11 cellular contexts compared by ENCODE assay signal in the genomic region with DNA sequence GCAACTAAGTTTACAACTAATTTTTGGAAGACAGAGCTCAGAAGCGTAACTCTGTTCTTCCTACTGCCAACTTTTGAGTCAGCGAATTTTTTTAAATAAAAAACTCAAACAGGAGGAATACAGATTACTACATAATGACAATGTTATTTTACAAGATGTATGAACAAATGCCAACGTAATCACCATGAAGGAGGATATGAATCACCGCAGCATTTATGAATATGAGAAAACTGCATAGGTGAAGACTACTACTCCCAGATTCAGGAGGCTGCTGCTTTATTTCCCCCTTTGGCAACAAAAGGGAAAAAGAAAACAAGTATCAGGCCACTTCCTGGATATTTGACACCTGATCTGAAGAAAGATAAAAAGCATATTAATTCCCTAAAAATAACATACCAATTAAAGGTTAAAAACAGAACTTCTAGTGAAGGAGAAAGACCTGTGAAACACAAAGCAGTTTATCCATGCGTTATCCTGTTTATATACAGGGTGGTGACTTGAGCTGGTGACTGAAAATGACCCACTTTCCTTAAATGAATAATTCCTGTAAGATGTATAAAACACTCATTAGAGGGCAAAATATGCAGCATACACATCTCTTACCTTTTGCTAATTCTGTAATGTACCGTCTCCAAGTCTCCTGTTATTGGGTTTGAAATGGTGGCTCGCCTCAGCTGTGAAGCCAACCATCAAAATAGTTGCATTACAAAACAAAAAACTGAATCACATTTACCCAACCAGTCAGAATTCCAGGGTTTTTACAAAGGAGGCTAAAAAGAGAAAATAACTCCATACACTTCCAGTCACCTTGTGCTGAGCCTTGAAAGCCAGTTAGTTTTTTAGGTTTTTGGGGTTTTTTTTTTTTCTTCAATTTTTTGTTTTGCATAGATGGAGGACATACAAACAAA. TPM values are rescaled to one million over a fixed set of nuclear protein-coding genes. Genes with fewer than 3 reads are reported as not detected.
A peak's percentile ranks its signal among the peaks of the same experiment; 100 is the strongest.
DNase-seq lines count a peak whose midpoint lies in the region; FAIRE-seq and TF ChIP-seq lines count a peak whose summit lies in the region.
"Had no signal": no experiment of that assay in that cellular context is flagged by ENCODE, and none has a peak within 500 bp of the region (broad histone marks: within the 10 kb centered on the region; RNA-seq: fewer than 3 reads in every experiment).

No MANE protein-coding gene starts in this region.

- TF ChIP-seq CTCF in AG04450 (IDR thresholded peaks at IDR 0.05; ENCODE audit: low read depth, low read length) (no peak), epithelial cell of esophagus (IDR thresholded peaks at IDR 0.05; ENCODE audit: insufficient read depth, low read depth, low read length, missing control alignments) (no peak), nephron (IDR thresholded peaks at IDR 0.05; ENCODE audit: unreplicated experiment in 3 of 3) (no peak)

- H3K4me3 ChIP-seq in AG04450 (ENCODE audit: low read depth, low read length) (no peak overlapping the region), epithelial cell of esophagus (ENCODE audit: low read length) (no peak overlapping the region)
- H3K4me3 ChIP-seq: skin epidermis had no signal

- TF ChIP-seq POLR2A in GM12891 (IDR thresholded peaks at IDR 0.05; ENCODE audit: low read depth, low read length), result no peak

- CTCF ChIA-PET in AG04450 (lab: Charles Lee), result no interaction called here

- H3K27me3 Mint-ChIP-seq in nephron (ENCODE audit: low read depth), result no peaks in the 10 kb centered on the region

- H3K27ac ChIP-seq in AG04450 (ENCODE audit: low read depth, low read length), result peak overlapping the region; percentile 62

- POLR2A ChIA-PET in AG04450 (lab: Yijun Ruan, JAX), result interaction anchor here (1.8 kb wide), 1 partner anchor 52 kb away, joined by 5 read pairs; a partner anchor contains a TSS

- peaks cover 15% of the 10 kb centered on the region for H3K4me1 Mint-ChIP-seq in nephron

- no peaks in the 10 kb centered on the region for H3K9me3 ChIP-seq in AG04450 (ENCODE audit: control insufficient read depth, insufficient read depth, low read length)

- no peak overlapping the region for H3K4me3 Mint-ChIP-seq in nephron

- no peak for FAIRE-seq in GM12891 (lab: Jason Lieb, UNC)

- H3K27ac Mint-ChIP-seq in nephron, result peak overlapping the region; percentile 79 to 90 (median 89)

- no peaks in the 10 kb centered on the region for H3K9me3 Mint-ChIP-seq in nephron

- H3K36me3 Mint-ChIP-seq in nephron (ENCODE audit: low read depth), result peaks cover 44% of the 10 kb centered on the region

- DNase-seq in AG04450 (ENCODE audit: low read depth, low spot score), result peak; percentile 50
- peak; percentile 92 for DNase-seq in NCI-H226
- peak; percentile 87 for DNase-seq in epithelial cell of esophagus (ENCODE audit: low read depth)
- no peak for DNase-seq in anterior cingulate cortex (lab: John Stamatoyannopoulos, UW)
- no peak for DNase-seq in inferior parietal cortex (ENCODE audit: extremely low spot score)
- no peak for DNase-seq in superior temporal gyrus (ENCODE audit: extremely low spot score)
- no peak for DNase-seq in GM12891 (ENCODE audit: insufficient read length, low spot score)
- DNase-seq: DMS79, Karpas-422 had no signal

- H3K27me3 ChIP-seq in AG04450 (ENCODE audit: control insufficient read depth, insufficient read depth, low read length), result no peaks in the 10 kb centered on the region

TF ChIP-seq in GM12891, 5 proteins besides CTCF, POLR2A, EP300 and RAD21:
- TF ChIP-seq POLR2AphosphoS5 (IDR thresholded peaks at IDR 0.05; ENCODE audit: low read depth, low read length) (no peak), SPI1 (IDR thresholded peaks at IDR 0.05; ENCODE audit: low read depth, low read length) (no peak), POU2F2 (IDR thresholded peaks at IDR 0.05; ENCODE audit: low read depth, low read length) (no peak), PAX5 (IDR thresholded peaks at IDR 0.05; ENCODE audit: insufficient read depth, low read length, severe bottlenecking) (no peak), TAF1 (IDR thresholded peaks at IDR 0.05; ENCODE audit: low read depth, low read length) (no peak)

RNA-seq across cellular contexts. Expression of a gene that starts 52.0 kb away (rescaled TPM):
- polyA plus RNA-seq in AG04450 (2011; rRNA removed), result 176 and 245 TPM in 2 replicates
- polyA minus RNA-seq in AG04450 (2011; rRNA and poly(A)+ RNA removed), result 53.7 and 100 TPM in 2 replicates
- 59.0 TPM for polyA plus RNA-seq in GM12891 (2012; ENCODE audit: low read depth, missing spikeins)

Comparison
In these comparisons a context has a peak if more than half of its experiments do, and no peak if none do; other contexts are left out.
1. DNase-seq: peak in AG04450 (single experiment), NCI-H226 (single experiment) and epithelial cell of esophagus (single experiment); none in anterior cingulate cortex (0 of 58), inferior parietal cortex (single experiment), superior temporal gyrus (single experiment) and GM12891 (single experiment).